12 cellular contexts compared by ENCODE assay signal in the genomic region with DNA sequence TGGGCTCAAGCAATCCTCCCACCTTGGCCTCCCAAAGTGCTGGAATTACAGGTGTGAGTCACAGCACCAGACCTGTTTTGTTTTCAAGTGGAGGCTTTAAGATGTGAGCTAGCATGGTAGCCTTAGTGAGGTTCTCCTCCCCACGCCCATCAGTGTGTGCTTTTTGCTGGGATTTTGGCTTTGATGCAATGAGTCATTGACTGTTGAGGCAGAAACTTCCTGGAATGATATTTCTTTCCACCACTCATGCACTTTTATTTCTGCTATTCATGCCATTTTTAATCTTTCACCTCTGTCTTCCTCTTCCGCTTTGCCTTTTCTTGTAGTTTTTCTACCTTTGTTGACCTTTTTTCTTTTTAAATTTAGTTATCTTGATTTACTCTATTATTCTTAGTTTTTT. TPM values are rescaled to one million over a fixed set of nuclear protein-coding genes. Genes with fewer than 3 reads are reported as not detected.
DNase-seq lines count a peak whose midpoint lies in the region; ATAC-seq and TF ChIP-seq lines count a peak whose summit lies in the region.
"Had no signal": no experiment of that assay in that cellular context is flagged by ENCODE, and none has a peak within 500 bp of the region (broad histone marks: within the 10 kb centered on the region; RNA-seq: fewer than 3 reads in every experiment).

No MANE protein-coding gene starts in this region.

- TF ChIP-seq CTCF in RWPE1 (conservative IDR thresholded peaks at IDR 0.05; ENCODE audit: low read depth): no peak
- TF ChIP-seq CTCF in fibroblast of pulmonary artery (IDR thresholded peaks at IDR 0.05; ENCODE audit: low read length, missing control alignments): no peak
- TF ChIP-seq CTCF in type B pancreatic cell (conservative IDR thresholded peaks at IDR 0.05): no peak
- no peak for TF ChIP-seq CTCF in ovary (IDR thresholded peaks at IDR 0.05)

- no peaks in the 10 kb centered on the region for H3K9me3 Mint-ChIP-seq in activated CD4-positive, alpha-beta T cell treated with anti-CD3 and anti-CD28 coated beads, Interleukin-2, amount 10 ng/mL, durations not matched to agents 24 days and 14 days
- H3K9me3 Mint-ChIP-seq in type B pancreatic cell: no peaks in the 10 kb centered on the region
- H3K9me3 Mint-ChIP-seq in naive thymus-derived CD4-positive, alpha-beta T cell: no peaks in the 10 kb centered on the region
- H3K9me3 Mint-ChIP-seq: activated CD4-positive, alpha-beta T cell treated with anti-CD3 and anti-CD28 coated beads, Interleukin-2, amount 10 ng/mL, durations not matched to agents 7 days and 5 days had no signal

- intact Hi-C loops in activated CD4-positive, alpha-beta T cell treated with anti-CD3 and anti-CD28 coated beads, Interleukin-2, amount 10 ng/mL, durations not matched to agents 24 days and 14 days (cut with micrococcal nuclease): loop anchor here (5.0 kb wide), 1 partner anchor 284 kb away; no protein-coding TSS in a partner anchor
- intact Hi-C loops in ovary (cut with DNase I): loop anchor here (5.0 to 10.0 kb wide), 6 partner anchors 323 to 517 kb away; no protein-coding TSS in a partner anchor
- intact Hi-C loops in naive thymus-derived CD4-positive, alpha-beta T cell (cut with micrococcal nuclease): loop anchor here in 1 of 2 donors (5.0 kb wide), 3 partner anchors 254 to 441 kb away; no protein-coding TSS in a partner anchor

- ATAC-seq in GM18505 (IDR thresholded peaks at IDR 0.05; ENCODE audit: unreplicated experiment): no peak
- no peak for ATAC-seq in naive thymus-derived CD4-positive, alpha-beta T cell
- ATAC-seq: K562, pancreas had no signal

- no peaks in the 10 kb centered on the region for H3K36me3 ChIP-seq in ovary
- no peaks in the 10 kb centered on the region for H3K36me3 ChIP-seq in naive thymus-derived CD4-positive, alpha-beta T cell (ENCODE audit: control insufficient read depth in 2 of 3, insufficient read depth in 3 of 3, low read length in 3 of 3)
- H3K36me3 ChIP-seq: pancreas had no signal

- POLR2A ChIA-PET in RWPE1 (lab: Yijun Ruan, JAX; ENCODE audit: low non-redundant PET): no interaction called here
- POLR2A ChIA-PET in naive thymus-derived CD4-positive, alpha-beta T cell (lab: Charles Lee): no interaction called here

- H3K4me1 Mint-ChIP-seq in activated CD4-positive, alpha-beta T cell treated with anti-CD3 and anti-CD28 coated beads, Interleukin-2, amount 10 ng/mL, durations not matched to agents 24 days and 14 days: peaks cover 43% of the 10 kb centered on the region
- peaks cover 7% of the 10 kb centered on the region for H3K4me1 Mint-ChIP-seq in type B pancreatic cell (ENCODE audit: unreplicated experiment)
- peaks cover 17 to 41% (median 23%) of the 10 kb centered on the region in 7 donors for H3K4me1 Mint-ChIP-seq in naive thymus-derived CD4-positive, alpha-beta T cell

- no peak overlapping the region for H3K4me3 ChIP-seq in fibroblast of pulmonary artery (replicated peaks; ENCODE audit: low read depth, low read length)
- no peak overlapping the region for H3K4me3 ChIP-seq in ovary
- no peak overlapping the region for H3K4me3 ChIP-seq in naive thymus-derived CD4-positive, alpha-beta T cell (ENCODE audit: low read length)
- H3K4me3 ChIP-seq: K562, pancreas had no signal

- no peaks in the 10 kb centered on the region for H3K4me1 ChIP-seq in ovary (ENCODE audit: insufficient read depth)
- peaks cover 3 to 10% of the 10 kb centered on the region in 2 donors for H3K4me1 ChIP-seq in naive thymus-derived CD4-positive, alpha-beta T cell (ENCODE audit: control insufficient read depth in 2 of 2, insufficient read depth in 2 of 2, low read length in 2 of 2)

- H3K27ac Mint-ChIP-seq in activated CD4-positive, alpha-beta T cell treated with anti-CD3 and anti-CD28 coated beads, Interleukin-2, amount 10 ng/mL, durations not matched to agents 24 days and 14 days: peak overlapping the region; percentile 55
- no peak overlapping the region for H3K27ac Mint-ChIP-seq in type B pancreatic cell
- no peak overlapping the region for H3K27ac Mint-ChIP-seq in naive thymus-derived CD4-positive, alpha-beta T cell
- H3K27ac Mint-ChIP-seq: activated CD4-positive, alpha-beta T cell treated with anti-CD3 and anti-CD28 coated beads, Interleukin-2, amount 10 ng/mL, durations not matched to agents 7 days and 5 days had no signal

- H3K27ac ChIP-seq in RWPE1 (peak overlapping the region; percentile 73), ovary (no peak overlapping the region)
- no peak overlapping the region for H3K27ac ChIP-seq in naive thymus-derived CD4-positive, alpha-beta T cell (ENCODE audit: low read depth, low read length)

- CTCF ChIA-PET in RWPE1 (lab: Yijun Ruan, JAX): interaction anchor here (4.8 kb wide), 1 partner anchor 513 kb away, joined by 85 read pairs; no protein-coding TSS in a partner anchor
- CTCF ChIA-PET in naive thymus-derived CD4-positive, alpha-beta T cell (lab: Charles Lee): interaction anchor here (5.7 kb wide), 1 partner anchor 513 kb away, joined by 73 read pairs; no protein-coding TSS in a partner anchor

- WGBS in ovary, 3 donors: 66 to 86% (median 74%) methylated on average over 2 of the region's 2 CpGs

- no peak for TF ChIP-seq EP300 in ovary (IDR thresholded peaks at IDR 0.05)

- TF ChIP-seq POLR2A in ovary (IDR thresholded peaks at IDR 0.05): no peak
- TF ChIP-seq POLR2A in GM18505 (IDR thresholded peaks at IDR 0.05; ENCODE audit: borderline replicate concordance, extremely low read depth, insufficient read depth, insufficient read length): no peak

- H3K27me3 Mint-ChIP-seq in activated CD4-positive, alpha-beta T cell treated with anti-CD3 and anti-CD28 coated beads, Interleukin-2, amount 10 ng/mL, durations not matched to agents 24 days and 14 days: no peaks in the 10 kb centered on the region
- peaks cover 33% of the 10 kb centered on the region for H3K27me3 Mint-ChIP-seq in type B pancreatic cell
- H3K27me3 Mint-ChIP-seq in naive thymus-derived CD4-positive, alpha-beta T cell: peaks cover 0 to 4% (median 0%) of the 10 kb centered on the region in 5 donors

- H3K4me3 Mint-ChIP-seq in activated CD4-positive, alpha-beta T cell treated with anti-CD3 and anti-CD28 coated beads, Interleukin-2, amount 10 ng/mL, durations not matched to agents 24 days and 14 days: no peak overlapping the region
- peak overlapping the region; percentile 39 for H3K4me3 Mint-ChIP-seq in type B pancreatic cell
- H3K4me3 Mint-ChIP-seq in naive thymus-derived CD4-positive, alpha-beta T cell: no peak overlapping the region
- H3K4me3 Mint-ChIP-seq: activated CD4-positive, alpha-beta T cell treated with anti-CD3 and anti-CD28 coated beads, Interleukin-2, amount 10 ng/mL, durations not matched to agents 7 days and 5 days had no signal

- H3K27me3 ChIP-seq in ovary: no peaks in the 10 kb centered on the region
- H3K27me3 ChIP-seq in naive thymus-derived CD4-positive, alpha-beta T cell (ENCODE audit: control insufficient read depth in 2 of 2, insufficient read depth in 2 of 2, low read length in 2 of 2): no peaks in the 10 kb centered on the region
- H3K27me3 ChIP-seq: pancreas had no signal

- peaks cover 6% of the 10 kb centered on the region for H3K36me3 Mint-ChIP-seq in activated CD4-positive, alpha-beta T cell treated with anti-CD3 and anti-CD28 coated beads, Interleukin-2, amount 10 ng/mL, durations not matched to agents 24 days and 14 days (ENCODE audit: low read depth)
- H3K36me3 Mint-ChIP-seq in type B pancreatic cell: no peaks in the 10 kb centered on the region
- H3K36me3 Mint-ChIP-seq in naive thymus-derived CD4-positive, alpha-beta T cell: no peaks in the 10 kb centered on the region

- H3K9me3 ChIP-seq in ovary: no peaks in the 10 kb centered on the region
- H3K9me3 ChIP-seq in naive thymus-derived CD4-positive, alpha-beta T cell (ENCODE audit: control insufficient read depth in 2 of 3, low read length in 3 of 3): no peaks in the 10 kb centered on the region
- H3K9me3 ChIP-seq: pancreas had no signal

- peak; percentile 56 for DNase-seq in activated CD4-positive, alpha-beta T cell treated with anti-CD3 and anti-CD28 coated beads, Interleukin-2, amount 10 ng/mL, durations not matched to agents 24 days and 14 days
- DNase-seq in activated CD4-positive, alpha-beta T cell treated with anti-CD3 and anti-CD28 coated beads, Interleukin-2, amount 50 U/mL, for 1 hour: no peak
- DNase-seq in RWPE1 (ENCODE audit: low spot score) (peak; percentile 41), fibroblast of pulmonary artery (ENCODE audit: low read depth) (peak; percentile 83), type B pancreatic cell (ENCODE audit: extremely low spot score, unreplicated experiment) (no peak), ovary (no peak)
- DNase-seq in naive thymus-derived CD4-positive, alpha-beta T cell: no peak
- DNase-seq: activated CD4-positive, alpha-beta T cell treated with anti-CD3 and anti-CD28 coated beads, Interleukin-2, amount 10 ng/mL, durations not matched to agents 7 days and 5 days; NCI-H446 treated with DMSO at 0.1 percent for 48 hours; pancreas had no signal

RNA-seq across cellular contexts. Expression of gene NFIL3, which starts 4.2 kb away (rescaled TPM):
- 122 and 127 TPM in 2 replicates for total RNA-seq in activated CD4-positive, alpha-beta T cell treated with anti-CD3 and anti-CD28 coated beads, Interleukin-2, amount 10 ng/mL, durations not matched to agents 24 days and 14 days
- 30.4 and 71.1 TPM in 2 replicates for total RNA-seq in type B pancreatic cell (ENCODE audit: low replicate concordance)
- total RNA-seq in ovary: 10 to 100 TPM; 40.2 to 87.0 (median 71.4) TPM
- 10 to 100 TPM; 31.8 to 37.5 TPM for polyA plus RNA-seq in ovary
- total RNA-seq in naive thymus-derived CD4-positive, alpha-beta T cell: 10 to 100 TPM in 3 of 5 experiments, 1 to 10 TPM in 2; 3.1 to 81.1 (median 32.5) TPM
- 1 to 10 TPM in 1 of 2 donors, under 1 TPM in 1; 0.33 to 1.3 TPM for polyA plus RNA-seq in naive thymus-derived CD4-positive, alpha-beta T cell

Comparison
In these comparisons a context has a peak if more than half of its experiments do, and no peak if none do; other contexts are left out.
1. DNase-seq: peak in activated CD4-positive, alpha-beta T cell treated with anti-CD3 and anti-CD28 coated beads, Interleukin-2, amount 10 ng/mL, durations not matched to agents 24 days and 14 days (single experiment), RWPE1 (single experiment) and fibroblast of pulmonary artery (single experiment); none in activated CD4-positive, alpha-beta T cell treated with anti-CD3 and anti-CD28 coated beads, Interleukin-2, amount 50 U/mL, for 1 hour (single experiment), type B pancreatic cell (single experiment), ovary (0 of 5) and naive thymus-derived CD4-positive, alpha-beta T cell (0 of 9).